ENCODE assay signal across 8 cellular contexts in the genomic region with DNA sequence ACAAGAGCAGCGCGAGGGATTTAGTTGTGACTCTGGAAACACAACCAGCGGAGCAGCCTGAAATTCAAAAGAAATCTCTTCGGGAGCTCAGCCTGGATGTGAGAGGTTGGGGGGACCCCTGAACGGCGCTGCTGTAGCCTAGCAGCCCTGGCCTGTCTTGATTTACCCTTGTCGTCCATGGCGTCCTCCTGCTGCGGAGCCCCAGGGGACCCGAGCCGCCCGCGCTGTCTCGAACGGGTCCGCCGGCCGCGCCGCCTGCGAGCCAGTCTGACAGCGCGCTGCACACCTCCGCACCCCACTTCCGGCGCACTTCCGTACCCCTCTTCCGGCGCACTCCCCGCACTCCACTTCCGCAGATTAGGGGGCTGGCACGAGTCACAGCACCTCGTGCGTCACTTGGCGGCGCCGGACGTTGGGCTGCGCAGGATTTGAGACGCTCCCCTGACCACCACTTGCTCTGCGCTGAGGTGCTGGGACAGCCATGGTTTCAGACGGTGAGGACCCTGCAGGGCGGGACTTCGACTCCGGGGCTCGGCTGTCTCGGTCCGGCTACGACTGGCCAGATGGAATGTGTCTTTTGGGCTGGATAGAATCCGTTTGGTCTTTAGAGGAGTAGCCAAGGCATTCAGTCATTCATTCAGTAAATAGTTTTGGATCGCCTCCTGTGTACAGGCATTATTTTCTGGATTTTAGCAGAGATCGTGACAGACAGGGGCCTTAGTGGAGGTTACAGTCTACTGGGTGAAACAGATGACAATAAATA. TPM values are rescaled to one million over a fixed set of nuclear protein-coding genes. Genes with fewer than 3 reads are reported as not detected.
DNase-seq lines count a peak whose midpoint lies in the region; ATAC-seq and TF ChIP-seq lines count a peak whose summit lies in the region.

Gene EIF2B1 (minus strand): TSS at position 308 of the 763 bp plus-strand sequence. CDS start 129 bp downstream, at position 179.
Gene GTF2H3 (plus strand): TSS at position 451 of the 763 bp plus-strand sequence. CDS start 31 bp downstream, at position 482.

- H3K36me3 ChIP-seq in right atrium auricular region (peaks cover 36% of the 10 kb centered on the region), uterus (no peaks in the 10 kb centered on the region)

- TF ChIP-seq POLR2A in uterus (IDR thresholded peaks at IDR 0.05) = peak; percentile 35 to 77

- H3K4me1 ChIP-seq in right atrium auricular region (peaks cover 0 to 13% of the 10 kb centered on the region in 2 donors), uterus (peaks cover 0 to 6% of the 10 kb centered on the region in 2 donors)

- H3K27ac ChIP-seq in right atrium auricular region (peak within 1 kb of the TSS; percentile 78 to 79), uterus (peak within 1 kb of the TSS; percentile 77 to 84)

- H3K9me3 ChIP-seq in right atrium auricular region (no peaks in the 10 kb centered on the region), uterus (no peaks in the 10 kb centered on the region)

- peak within 1 kb of the TSS; percentile 63 to 94 for H3K4me3 ChIP-seq in right atrium auricular region
- peak within 1 kb of the TSS; percentile 88 for H3K4me3 ChIP-seq in uterus

- H3K27me3 ChIP-seq in right atrium auricular region (no peaks in the 10 kb centered on the region), uterus (no peaks in the 10 kb centered on the region)

- ATAC-seq in GM18499 (IDR thresholded peaks at IDR 0.05; ENCODE audit: insufficient read depth, unreplicated experiment) (peak; percentile 79), HG02943 (IDR thresholded peaks at IDR 0.05; ENCODE audit: low read depth, unreplicated experiment) (peak; percentile 92)

- TF ChIP-seq CTCF in right atrium auricular region (IDR thresholded peaks at IDR 0.05) (no peak), uterus (IDR thresholded peaks at IDR 0.05) (peak in 2 of 4 experiments; percentile 14 to 41)

- intact Hi-C loops in T-helper 2 cell treated with Interferon-gamma antibody and Interleukin-4, amounts not matched to agents 100 ng/mL and 5 ng/mL, for 36 hours (cut with micrococcal nuclease) = loop anchor here (1.0 kb wide), 4 partner anchors 31 to 268 kb away; partner anchors contain the start of genes DDX55 and TCTN2
- intact Hi-C loops in uterus (cut with DNase I; ENCODE audit: low total_unique reads) = no loop called here

- peak; percentile 92 for DNase-seq in NCI-H187 treated with DMSO at 0.1 percent for 48 hours (lab: John Stamatoyannopoulos, UW)
- peak; percentile 72 to 98 (median 95) for DNase-seq in anterior cingulate cortex (lab: John Stamatoyannopoulos, UW)
- peak; percentile 96 for DNase-seq in right atrium auricular region (ENCODE audit: low spot score)
- DNase-seq in pulmonary artery endothelial cell (ENCODE audit: low read depth, low spot score) = peak; percentile 84
- peak; percentile 96 to 97 for DNase-seq in uterus

RNA-seq across cellular contexts. Expression of gene EIF2B1, which starts in this region (rescaled TPM):
- total RNA-seq in T-helper 2 cell treated with Interferon-gamma antibody and Interleukin-4, amounts not matched to agents 100 ng/mL and 5 ng/mL, for 36 hours = 71.9 and 72.1 TPM in 2 replicates
- total RNA-seq in right atrium auricular region (10 to 100 TPM; 60.0 to 65.9 TPM), pulmonary artery endothelial cell (36.3 and 50.0 TPM in 2 replicates), uterus (100 to 1,000 TPM in 1 of 4 donors, 10 to 100 TPM in 3; 35.1 to 114 (median 66.7) TPM)

RNA-seq across cellular contexts. Expression of gene GTF2H3, which starts in this region (rescaled TPM):
- 45.4 and 49.6 TPM in 2 replicates for total RNA-seq in T-helper 2 cell treated with Interferon-gamma antibody and Interleukin-4, amounts not matched to agents 100 ng/mL and 5 ng/mL, for 36 hours
- total RNA-seq in right atrium auricular region (1 to 10 TPM; 7.6 to 8.4 TPM), pulmonary artery endothelial cell (34.0 and 39.3 TPM in 2 replicates), uterus (10 to 100 TPM; 12.3 to 66.4 (median 31.1) TPM)

Comparison
In these comparisons a context has a peak if more than half of its experiments do, and no peak if none do; other contexts are left out.
1. Peak in every context shown above with its lines: DNase-seq, ATAC-seq, H3K4me3 ChIP-seq and H3K27ac ChIP-seq.